ENCODE assay signal across 1 cellular context in genomic region chr11:76700177-76701100, GRCh38.
A peak's percentile ranks its signal among the peaks of the same experiment; 100 is the strongest.
TF ChIP-seq lines count a peak whose summit lies in the region.

No MANE protein-coding gene starts in this region.

TF ChIP-seq in K562, 482 proteins besides CTCF, POLR2A, EP300 and RAD21 (continued from another document and continues in another):
- TF ChIP-seq FOS (IDR thresholded peaks at IDR 0.05; ENCODE audit: extremely low read depth, insufficient read length) (peak; percentile 62), ZNF778 (CRISPR knock-in tag; IDR thresholded peaks at IDR 0.05) (no peak), MTA2 (IDR thresholded peaks at IDR 0.05; ENCODE audit: low read depth) (peak; percentile 99), JUNB (CRISPR knock-in tag; conservative IDR thresholded peaks at IDR 0.05) (peak; percentile 22; the same call in 1 of the 2 replicates), ZBED1 (IDR thresholded peaks at IDR 0.05) (peak; percentile 67; the same call in 1 of the 2 replicates), PHB2 (IDR thresholded peaks at IDR 0.05; ENCODE audit: low read depth) (peak; percentile 96), ILK (tag; IDR thresholded peaks at IDR 0.05; ENCODE audit: borderline replicate concordance, low read depth) (no peak), HSF4 (CRISPR knock-in tag; IDR thresholded peaks at IDR 0.05; ENCODE audit: borderline replicate concordance) (peak; percentile 29; the same call in 1 of the 2 replicates), CLOCK (CRISPR knock-in tag; IDR thresholded peaks at IDR 0.05; ENCODE audit: borderline replicate concordance) (no peak), ADNP (tag; IDR thresholded peaks at IDR 0.05) (peak; percentile 63; the same call in 1 of the 2 replicates), PML (IDR thresholded peaks at IDR 0.05; ENCODE audit: low read length) (peak; percentile 98), ZNF668 (CRISPR knock-in tag; IDR thresholded peaks at IDR 0.05) (0 out of 2 replicates have a peak, but pooled peaks have one; percentile 57), NCOA1 (IDR thresholded peaks at IDR 0.05; ENCODE audit: low read depth) (peak; percentile 95), ZNF175 (CRISPR knock-in tag; IDR thresholded peaks at IDR 0.05; ENCODE audit: low read depth) (peak; percentile 62), ZNF12 (CRISPR knock-in tag; IDR thresholded peaks at IDR 0.05) (no peak), HES1 (IDR thresholded peaks at IDR 0.05; ENCODE audit: low read depth) (peak; percentile 75), ARNT (IDR thresholded peaks at IDR 0.05) (peak; percentile 91 to 96), CXXC5 (CRISPR knock-in tag; IDR thresholded peaks at IDR 0.05) (peak; percentile 54), ZNF551 (CRISPR knock-in tag; IDR thresholded peaks at IDR 0.05) (no peak), ZNF644 (tag; IDR thresholded peaks at IDR 0.05; ENCODE audit: low read depth) (peak; percentile 92), MECOM (CRISPR knock-in tag; IDR thresholded peaks at IDR 0.05) (peak; percentile 70), MTA3 (IDR thresholded peaks at IDR 0.05; ENCODE audit: borderline replicate concordance) (peak; percentile 76), CBFA2T2 (conservative IDR thresholded peaks at IDR 0.05) (peak; percentile 99), ZNF561 (CRISPR knock-in tag; conservative IDR thresholded peaks at IDR 0.05) (0 out of 2 replicates have a peak, but pooled peaks have one; percentile 7), ZFP36 (IDR thresholded peaks at IDR 0.05; ENCODE audit: low read depth, low read length, partially characterized antibody) (peak; percentile 93), BRD9 (IDR thresholded peaks at IDR 0.05; ENCODE audit: low read depth, partially characterized antibody) (peak; percentile 93), ZBTB43 (CRISPR knock-in tag; IDR thresholded peaks at IDR 0.05) (no peak), ZNF76 (CRISPR knock-in tag; IDR thresholded peaks at IDR 0.05; ENCODE audit: borderline replicate concordance) (no peak), KAT7 (CRISPR knock-in tag; IDR thresholded peaks at IDR 0.05; ENCODE audit: borderline replicate concordance) (no peak), EGR1 (conservative IDR thresholded peaks at IDR 0.05) (peak; percentile 95), TCF7 (IDR thresholded peaks at IDR 0.05; ENCODE audit: borderline replicate concordance) (peak; percentile 99), NELFE (IDR thresholded peaks at IDR 0.05; ENCODE audit: insufficient read depth, insufficient read length) (no peak), NCOR1 (IDR thresholded peaks at IDR 0.05) (peak; percentile 99), TCF7L2 (IDR thresholded peaks at IDR 0.05; ENCODE audit: low read depth, low read length) (peak; percentile 79; the same call in 1 of the 2 replicates), ZBTB11 (CRISPR knock-in tag; IDR thresholded peaks at IDR 0.05) (peak in 1 of 3 experiments; percentile 83; a peak in 2 of 6 replicates), ZNF592 (IDR thresholded peaks at IDR 0.05) (peak; percentile 86), L3MBTL2 (IDR thresholded peaks at IDR 0.05) (peak; percentile 33; the same call in 1 of the 2 replicates), ZC3H11A (IDR thresholded peaks at IDR 0.05; ENCODE audit: low read depth, low read length) (no peak), TAF1 (IDR thresholded peaks at IDR 0.05; ENCODE audit: control insufficient read depth, extremely low read depth, insufficient read depth, low read length, severe bottlenecking) (peak; percentile 34)
- TF ChIP-seq, protein P1, sequence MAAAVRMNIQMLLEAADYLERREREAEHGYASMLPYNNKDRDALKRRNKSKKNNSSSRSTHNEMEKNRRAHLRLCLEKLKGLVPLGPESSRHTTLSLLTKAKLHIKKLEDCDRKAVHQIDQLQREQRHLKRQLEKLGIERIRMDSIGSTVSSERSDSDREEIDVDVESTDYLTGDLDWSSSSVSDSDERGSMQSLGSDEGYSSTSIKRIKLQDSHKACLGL (CRISPR knock-in tag; IDR thresholded peaks at IDR 0.05; ENCODE audit: borderline replicate concordance, poor library complexity, severe bottlenecking) = no peak
- TF ChIP-seq, protein P2, sequence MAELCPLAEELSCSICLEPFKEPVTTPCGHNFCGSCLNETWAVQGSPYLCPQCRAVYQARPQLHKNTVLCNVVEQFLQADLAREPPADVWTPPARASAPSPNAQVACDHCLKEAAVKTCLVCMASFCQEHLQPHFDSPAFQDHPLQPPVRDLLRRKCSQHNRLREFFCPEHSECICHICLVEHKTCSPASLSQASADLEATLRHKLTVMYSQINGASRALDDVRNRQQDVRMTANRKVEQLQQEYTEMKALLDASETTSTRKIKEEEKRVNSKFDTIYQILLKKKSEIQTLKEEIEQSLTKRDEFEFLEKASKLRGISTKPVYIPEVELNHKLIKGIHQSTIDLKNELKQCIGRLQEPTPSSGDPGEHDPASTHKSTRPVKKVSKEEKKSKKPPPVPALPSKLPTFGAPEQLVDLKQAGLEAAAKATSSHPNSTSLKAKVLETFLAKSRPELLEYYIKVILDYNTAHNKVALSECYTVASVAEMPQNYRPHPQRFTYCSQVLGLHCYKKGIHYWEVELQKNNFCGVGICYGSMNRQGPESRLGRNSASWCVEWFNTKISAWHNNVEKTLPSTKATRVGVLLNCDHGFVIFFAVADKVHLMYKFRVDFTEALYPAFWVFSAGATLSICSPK (IDR thresholded peaks at IDR 0.05; ENCODE audit: borderline replicate concordance) = no peak
- TF ChIP-seq, protein P3, sequence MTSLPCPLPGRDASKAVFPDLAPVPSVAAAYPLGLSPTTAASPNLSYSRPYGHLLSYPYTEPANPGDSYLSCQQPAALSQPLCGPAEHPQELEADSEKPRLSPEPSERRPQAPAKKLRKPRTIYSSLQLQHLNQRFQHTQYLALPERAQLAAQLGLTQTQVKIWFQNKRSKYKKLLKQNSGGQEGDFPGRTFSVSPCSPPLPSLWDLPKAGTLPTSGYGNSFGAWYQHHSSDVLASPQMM (CRISPR knock-in tag; IDR thresholded peaks at IDR 0.05) = no peak
- TF ChIP-seq, protein P4, sequence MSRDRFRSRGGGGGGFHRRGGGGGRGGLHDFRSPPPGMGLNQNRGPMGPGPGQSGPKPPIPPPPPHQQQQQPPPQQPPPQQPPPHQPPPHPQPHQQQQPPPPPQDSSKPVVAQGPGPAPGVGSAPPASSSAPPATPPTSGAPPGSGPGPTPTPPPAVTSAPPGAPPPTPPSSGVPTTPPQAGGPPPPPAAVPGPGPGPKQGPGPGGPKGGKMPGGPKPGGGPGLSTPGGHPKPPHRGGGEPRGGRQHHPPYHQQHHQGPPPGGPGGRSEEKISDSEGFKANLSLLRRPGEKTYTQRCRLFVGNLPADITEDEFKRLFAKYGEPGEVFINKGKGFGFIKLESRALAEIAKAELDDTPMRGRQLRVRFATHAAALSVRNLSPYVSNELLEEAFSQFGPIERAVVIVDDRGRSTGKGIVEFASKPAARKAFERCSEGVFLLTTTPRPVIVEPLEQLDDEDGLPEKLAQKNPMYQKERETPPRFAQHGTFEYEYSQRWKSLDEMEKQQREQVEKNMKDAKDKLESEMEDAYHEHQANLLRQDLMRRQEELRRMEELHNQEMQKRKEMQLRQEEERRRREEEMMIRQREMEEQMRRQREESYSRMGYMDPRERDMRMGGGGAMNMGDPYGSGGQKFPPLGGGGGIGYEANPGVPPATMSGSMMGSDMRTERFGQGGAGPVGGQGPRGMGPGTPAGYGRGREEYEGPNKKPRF (IDR thresholded peaks at IDR 0.05; ENCODE audit: low read depth, low read length) = no peak
